ENCODE assay signal across 9 cellular contexts in genomic region chr10:122140477-122140902, GRCh38.
DNase-seq lines count a peak whose midpoint lies in the region; ATAC-seq and TF ChIP-seq lines count a peak whose summit lies in the region.
"Had no signal": no experiment of that assay in that cellular context is flagged by ENCODE, and none has a peak within 500 bp of the region (broad histone marks: within the 10 kb centered on the region; RNA-seq: fewer than 3 reads in every experiment).

No MANE protein-coding gene starts in this region.

- no peak for TF ChIP-seq POLR2A in gastroesophageal sphincter (IDR thresholded peaks at IDR 0.05)

- H3K9me3 ChIP-seq in SK-N-SH (no peaks in the 10 kb centered on the region), gastroesophageal sphincter (peaks cover 0 to 3% (median 0%) of the 10 kb centered on the region in 3 donors)
- H3K9me3 ChIP-seq: Peyer's patch had no signal

- peaks cover 2% of the 10 kb centered on the region for H3K27me3 Mint-ChIP-seq in GM23338 (ENCODE audit: insufficient read depth, low read depth, poor library complexity)

- 26% methylated on average over 4 of the region's 9 CpGs for WGBS in SK-N-SH (ENCODE audit: low lambda C conversion rate)
- WGBS in gastroesophageal sphincter (ENCODE audit: low coverage in 1 of 2), 2 donors: 20 to 49% methylated on average over 3 to 5 of the region's 9 CpGs

- H3K79me2 ChIP-seq in GM23338 (replicated peaks; ENCODE audit: insufficient read depth): peaks cover 3% of the 10 kb centered on the region; the same call in 1 of the 2 replicates
- H3K79me2 ChIP-seq in SK-N-SH (ENCODE audit: insufficient read depth): no peaks in the 10 kb centered on the region

- CTCF ChIA-PET in SK-N-SH (lab: Yijun Ruan, JAX): interaction anchor here (0.8 to 7.2 kb wide), 13 partner anchors 15 to 425 kb away, joined by 3 to 111 read pairs (median 7); partner anchors contain the start of gene NSMCE4A

- H3K36me3 Mint-ChIP-seq in GM23338 (ENCODE audit: low read depth): peaks cover 36% of the 10 kb centered on the region

- ATAC-seq in GM23338: peak; percentile 19; the same call in 2 of the 3 replicates
- peak; percentile 6 for ATAC-seq in gastroesophageal sphincter
- ATAC-seq in HG02571 (IDR thresholded peaks at IDR 0.05; ENCODE audit: unreplicated experiment): no peak

- POLR2A ChIA-PET in SK-N-SH (lab: Yijun Ruan, JAX): interaction anchor here (0.6 to 5.9 kb wide), 17 partner anchors 8 to 266 kb away, joined by 3 to 90 read pairs (median 5); partner anchors contain the start of genes ATE1 and NSMCE4A

- TF ChIP-seq EP300 in SK-N-SH (IDR thresholded peaks at IDR 0.05; ENCODE audit: borderline replicate concordance in 1 of 2, low read depth in 1 of 2, low read length in 1 of 2) (peak in 1 of 2 experiments; percentile 94; a peak in 2 of 4 replicates), gastroesophageal sphincter (IDR thresholded peaks at IDR 0.05) (no peak)

- TF ChIP-seq CTCF in GM23338 (conservative IDR thresholded peaks at IDR 0.05; ENCODE audit: low read depth in 2 of 2) (peak in 1 of 2 experiments; percentile 39; a peak in 2 of 4 replicates), SK-N-SH (IDR thresholded peaks at IDR 0.05) (0 out of 2 replicates have a peak, but pooled peaks have one; percentile 4), gastroesophageal sphincter (IDR thresholded peaks at IDR 0.05) (no peak)

- H3K4me1 Mint-ChIP-seq in GM23338: peaks cover 18% of the 10 kb centered on the region

- H3K36me3 ChIP-seq in GM23338 (ENCODE audit: insufficient read depth) (peaks cover 5% of the 10 kb centered on the region; the same call in 1 of the 2 replicates), SK-N-SH (replicated peaks in 1 of 2; ENCODE audit: control insufficient read depth in 1 of 2, insufficient read depth in 2 of 2, low read length in 1 of 2) (peaks cover 0 to 3% of the 10 kb centered on the region in 2 experiments), gastroesophageal sphincter (peaks cover 0 to 38% of the 10 kb centered on the region in 2 donors)

- H3K4me2 ChIP-seq in GM23338: no peak overlapping the region
- peak overlapping the region; percentile 68; the same call in 1 of the 2 replicates for H3K4me2 ChIP-seq in SK-N-SH

- H3K4me3 ChIP-seq in GM23338: no peak overlapping the region
- H3K4me3 ChIP-seq in SK-N-SH (ENCODE audit: low read depth in 2 of 2, low read length in 1 of 2): no peak overlapping the region
- H3K4me3 ChIP-seq in gastroesophageal sphincter: no peak overlapping the region
- H3K4me3 ChIP-seq: Peyer's patch had no signal

- H3K27ac ChIP-seq in GM23338 (ENCODE audit: low read depth) (peak overlapping the region; percentile 52; the same call in 1 of the 2 replicates), SK-N-SH (ENCODE audit: low read depth in 2 of 2, low read length in 1 of 2) (peak overlapping the region; percentile 95 to 100), gastroesophageal sphincter (peak overlapping the region; percentile 45 to 90 (median 86))

- H3K4me1 ChIP-seq in GM23338 (ENCODE audit: insufficient read depth): no peaks in the 10 kb centered on the region; the same call in 1 of the 2 replicates
- H3K4me1 ChIP-seq in SK-N-SH (ENCODE audit: control insufficient read depth in 1 of 2, insufficient read depth in 2 of 2, low read depth in 1 of 2, low read length in 1 of 2): peaks cover 33 to 73% of the 10 kb centered on the region in 2 experiments
- H3K4me1 ChIP-seq in gastroesophageal sphincter: peaks cover 13 to 80% (median 55%) of the 10 kb centered on the region in 3 donors

- H3K4me3 Mint-ChIP-seq in GM23338: no peak overlapping the region

- peak overlapping the region; percentile 61; the same call in 1 of the 2 replicates for H3K9ac ChIP-seq in SK-N-SH

- no peaks in the 10 kb centered on the region for H3K27me3 ChIP-seq in GM23338 (ENCODE audit: insufficient read depth)
- no peaks in the 10 kb centered on the region for H3K27me3 ChIP-seq in SK-N-SH (ENCODE audit: insufficient read depth)
- no peaks in the 10 kb centered on the region for H3K27me3 ChIP-seq in gastroesophageal sphincter
- H3K27me3 ChIP-seq: Peyer's patch had no signal

- H3F3A ChIP-seq in GM23338 (replicated peaks; ENCODE audit: low read depth) (no peaks in the 10 kb centered on the region), SK-N-SH (replicated peaks; ENCODE audit: insufficient read depth) (peaks cover 31% of the 10 kb centered on the region)

- H3K9me2 ChIP-seq in GM23338 (ENCODE audit: insufficient read depth) (no peaks in the 10 kb centered on the region), SK-N-SH (no peaks in the 10 kb centered on the region)

- no peak for DNase-seq in GM23338 (ENCODE audit: low spot score)
- peak; percentile 50 for DNase-seq in SK-N-SH
- peak; percentile 87 for DNase-seq in renal cortical epithelial cell (ENCODE audit: low read depth)
- DNase-seq in NCI-H524 treated with DMSO at 0.1 percent for 48 hours (lab: John Stamatoyannopoulos, UW): no peak
- no peak for DNase-seq in NCI-H187 (lab: John Stamatoyannopoulos, UW)
- DNase-seq in hypothalamus (lab: John Stamatoyannopoulos, UW): no peak

- peak overlapping the region; percentile 83; the same call in 1 of the 2 replicates for H3K27ac Mint-ChIP-seq in GM23338

- H4K20me1 ChIP-seq in GM23338 (replicated peaks; ENCODE audit: insufficient read depth) (no peaks in the 10 kb centered on the region), SK-N-SH (ENCODE audit: insufficient read depth) (no peaks in the 10 kb centered on the region)

- H2AFZ ChIP-seq in GM23338 (no peak overlapping the region), SK-N-SH (ENCODE audit: low read depth) (peak overlapping the region; percentile 35; the same call in 1 of the 2 replicates)

- peak; percentile 14; the same call in 1 of the 2 replicates for TF ChIP-seq RAD21 in SK-N-SH (IDR thresholded peaks at IDR 0.05; ENCODE audit: low read length)

- peaks cover 9% of the 10 kb centered on the region for H3K9me3 Mint-ChIP-seq in GM23338

TF ChIP-seq in GM23338, 12 proteins besides CTCF, POLR2A, EP300 and RAD21 (continues in another document):
- TF ChIP-seq ZNF114 (CRISPR knock-in tag; IDR thresholded peaks at IDR 0.05) (no peak), EZH2 (IDR thresholded peaks at IDR 0.05; ENCODE audit: low read depth, unreplicated experiment) (no peak)

TF ChIP-seq in SK-N-SH, 30 proteins besides CTCF, POLR2A, EP300 and RAD21:
- TF ChIP-seq TEAD4 (IDR thresholded peaks at IDR 0.05; ENCODE audit: borderline replicate concordance, insufficient read depth): no peak
- no peak for TF ChIP-seq REST (IDR thresholded peaks at IDR 0.05; ENCODE audit: low read depth, low read length)
- TF ChIP-seq GATA2 (CRISPR knock-in tag; IDR thresholded peaks at IDR 0.05): peak; percentile 70
- no peak for TF ChIP-seq SMC3 (IDR thresholded peaks at IDR 0.05; ENCODE audit: low read depth, low read length)
- TF ChIP-seq RCOR1 (IDR thresholded peaks at IDR 0.05; ENCODE audit: low read length): peak; percentile 83; the same call in 1 of the 2 replicates
- TF ChIP-seq TAF1 (IDR thresholded peaks at IDR 0.05; ENCODE audit: borderline replicate concordance, low read depth, low read length): no peak

Comparison
In these comparisons a context has a peak if more than half of its experiments do, and no peak if none do; other contexts are left out.
1. DNase-seq: peak in SK-N-SH (single experiment) and renal cortical epithelial cell (single experiment); none in GM23338 (single experiment), NCI-H524 treated with DMSO at 0.1 percent for 48 hours (single experiment), NCI-H187 (0 of 2) and hypothalamus (0 of 51).
2. Peak in every context shown above with its lines, with median percentiles within 50 percentile points of each other: H3K27ac ChIP-seq.